1 cellular context compared by ENCODE assay signal in the genomic region with DNA sequence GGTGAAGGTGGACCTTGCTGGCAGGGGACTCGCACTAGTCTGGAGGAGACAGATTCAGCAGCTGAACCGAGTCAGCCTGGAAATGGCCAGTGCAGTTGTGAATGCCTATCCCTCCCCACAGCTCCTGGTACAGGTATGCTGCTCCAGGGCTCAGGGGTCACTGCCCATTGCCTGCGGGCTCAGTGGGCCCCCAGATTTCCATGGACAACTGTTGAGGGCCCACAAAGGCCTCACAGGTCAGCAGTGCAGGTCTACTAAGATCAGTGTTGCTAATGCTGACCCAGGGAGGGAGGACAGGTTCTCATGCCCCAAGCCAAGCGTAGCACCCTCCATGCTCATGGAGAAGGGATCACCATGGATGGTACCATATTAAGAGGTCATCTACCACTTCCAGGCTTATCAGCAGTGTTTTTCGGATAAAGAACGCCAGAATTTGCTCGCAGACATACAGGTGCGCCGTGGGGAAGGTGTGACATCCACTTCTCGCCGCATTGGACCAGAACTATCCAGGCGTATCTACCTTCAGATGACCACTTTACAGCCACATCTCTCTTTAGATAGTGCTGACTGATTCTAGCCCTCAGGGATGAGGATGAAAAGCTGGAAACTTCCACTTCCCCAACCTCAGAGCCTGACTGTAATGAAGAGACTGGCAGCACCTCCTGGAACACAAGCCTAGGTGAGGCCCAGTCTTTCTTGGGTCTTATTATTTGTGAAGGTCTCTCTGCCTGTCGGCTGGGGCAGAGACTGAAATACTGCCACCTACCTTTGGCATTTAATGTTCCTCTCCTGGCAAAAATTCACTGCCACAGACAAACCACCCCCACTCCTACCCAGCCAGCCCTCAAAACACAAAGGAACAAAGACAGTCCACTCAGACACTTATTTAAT.
TF ChIP-seq lines count a peak whose summit lies in the region.

No MANE protein-coding gene starts in this region.

TF ChIP-seq in K562, 482 proteins besides CTCF, POLR2A, EP300 and RAD21 (continues in another document):
- TF ChIP-seq FOXP1 (CRISPR knock-in tag; IDR thresholded peaks at IDR 0.05) (no peak), BHLHE40 (IDR thresholded peaks at IDR 0.05; ENCODE audit: low read length) (no peak), RCOR1 (IDR thresholded peaks at IDR 0.05; ENCODE audit: borderline replicate concordance in 1 of 2, low read depth in 2 of 2, low read length in 2 of 2) (no peak), SIN3A (IDR thresholded peaks at IDR 0.05; ENCODE audit: borderline replicate concordance in 2 of 2, control insufficient read depth in 1 of 2, low read depth in 2 of 2, low read length in 2 of 2) (peak in 1 of 2 experiments; percentile 27; a peak in 1 of 4 replicates), POLR2B (IDR thresholded peaks at IDR 0.05; ENCODE audit: low read depth, partially characterized antibody) (peak; percentile 55), AFF4 (CRISPR knock-in tag; IDR thresholded peaks at IDR 0.05) (no peak), SAFB2 (IDR thresholded peaks at IDR 0.05; ENCODE audit: borderline replicate concordance, low read depth, low read length, severe bottlenecking) (no peak), TARDBP (IDR thresholded peaks at IDR 0.05) (no peak), POLR2AphosphoS5 (IDR thresholded peaks at IDR 0.05; ENCODE audit: control insufficient read depth, insufficient read depth, low read depth, low read length) (peak; percentile 13; the same call in 1 of the 2 replicates), PHB (CRISPR knock-in tag; IDR thresholded peaks at IDR 0.05) (no peak), BRD4 (IDR thresholded peaks at IDR 0.05) (no peak), STAG1 (CRISPR knock-in tag; IDR thresholded peaks at IDR 0.05; ENCODE audit: borderline replicate concordance) (no peak), SUPT5H (IDR thresholded peaks at IDR 0.05) (peak; percentile 72), ERF (CRISPR knock-in tag; IDR thresholded peaks at IDR 0.05) (no peak), PTRF (tag; IDR thresholded peaks at IDR 0.05) (no peak), ILF3 (IDR thresholded peaks at IDR 0.05; ENCODE audit: borderline replicate concordance) (no peak), CCNT2 (IDR thresholded peaks at IDR 0.05; ENCODE audit: borderline replicate concordance, extremely low read depth, insufficient read length, low read depth, low read length) (peak; percentile 12), IFI16 (CRISPR knock-in tag; IDR thresholded peaks at IDR 0.05) (no peak), GABPA (tag; conservative IDR thresholded peaks at IDR 0.05; ENCODE audit: low read depth) (no peak), ZKSCAN8 (CRISPR knock-in tag; IDR thresholded peaks at IDR 0.05) (no peak), ILK (tag; IDR thresholded peaks at IDR 0.05; ENCODE audit: borderline replicate concordance, low read depth) (no peak), RBFOX2 (IDR thresholded peaks at IDR 0.05; ENCODE audit: low read depth, low read length) (peak; percentile 42), ZBTB2 (IDR thresholded peaks at IDR 0.05) (no peak), POLR2G (IDR thresholded peaks at IDR 0.05; ENCODE audit: low read depth, low read length) (peak; percentile 58), KDM4B (IDR thresholded peaks at IDR 0.05; ENCODE audit: borderline replicate concordance in 2 of 2, low read depth in 1 of 2) (no peak), NR2F6 (CRISPR knock-in tag; IDR thresholded peaks at IDR 0.05) (no peak), RBM39 (optimal IDR thresholded peaks at IDR 0.05; ENCODE audit: low read depth, low read length) (no peak), ZNF77 (CRISPR knock-in tag; IDR thresholded peaks at IDR 0.05) (0 out of 2 replicates have a peak, but pooled peaks have one; percentile 65), GTF2B (IDR thresholded peaks at IDR 0.05; ENCODE audit: extremely low read depth, insufficient read length) (no peak), ZNF239 (CRISPR knock-in tag; IDR thresholded peaks at IDR 0.05) (no peak), ZNF512 (tag; IDR thresholded peaks at IDR 0.05) (no peak), CSDE1 (IDR thresholded peaks at IDR 0.05) (no peak)
- TF ChIP-seq, protein P1, sequence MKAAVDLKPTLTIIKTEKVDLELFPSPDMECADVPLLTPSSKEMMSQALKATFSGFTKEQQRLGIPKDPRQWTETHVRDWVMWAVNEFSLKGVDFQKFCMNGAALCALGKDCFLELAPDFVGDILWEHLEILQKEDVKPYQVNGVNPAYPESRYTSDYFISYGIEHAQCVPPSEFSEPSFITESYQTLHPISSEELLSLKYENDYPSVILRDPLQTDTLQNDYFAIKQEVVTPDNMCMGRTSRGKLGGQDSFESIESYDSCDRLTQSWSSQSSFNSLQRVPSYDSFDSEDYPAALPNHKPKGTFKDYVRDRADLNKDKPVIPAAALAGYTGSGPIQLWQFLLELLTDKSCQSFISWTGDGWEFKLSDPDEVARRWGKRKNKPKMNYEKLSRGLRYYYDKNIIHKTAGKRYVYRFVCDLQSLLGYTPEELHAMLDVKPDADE (conservative IDR thresholded peaks at IDR 0.05; ENCODE audit: control insufficient read depth, low read depth, low read length): no peak
- TF ChIP-seq, protein P2, sequence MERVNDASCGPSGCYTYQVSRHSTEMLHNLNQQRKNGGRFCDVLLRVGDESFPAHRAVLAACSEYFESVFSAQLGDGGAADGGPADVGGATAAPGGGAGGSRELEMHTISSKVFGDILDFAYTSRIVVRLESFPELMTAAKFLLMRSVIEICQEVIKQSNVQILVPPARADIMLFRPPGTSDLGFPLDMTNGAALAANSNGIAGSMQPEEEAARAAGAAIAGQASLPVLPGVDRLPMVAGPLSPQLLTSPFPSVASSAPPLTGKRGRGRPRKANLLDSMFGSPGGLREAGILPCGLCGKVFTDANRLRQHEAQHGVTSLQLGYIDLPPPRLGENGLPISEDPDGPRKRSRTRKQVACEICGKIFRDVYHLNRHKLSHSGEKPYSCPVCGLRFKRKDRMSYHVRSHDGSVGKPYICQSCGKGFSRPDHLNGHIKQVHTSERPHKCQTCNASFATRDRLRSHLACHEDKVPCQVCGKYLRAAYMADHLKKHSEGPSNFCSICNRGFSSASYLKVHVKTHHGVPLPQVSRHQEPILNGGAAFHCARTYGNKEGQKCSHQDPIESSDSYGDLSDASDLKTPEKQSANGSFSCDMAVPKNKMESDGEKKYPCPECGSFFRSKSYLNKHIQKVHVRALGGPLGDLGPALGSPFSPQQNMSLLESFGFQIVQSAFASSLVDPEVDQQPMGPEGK (CRISPR knock-in tag; IDR thresholded peaks at IDR 0.05; ENCODE audit: borderline replicate concordance): no peak
- TF ChIP-seq, protein P3, sequence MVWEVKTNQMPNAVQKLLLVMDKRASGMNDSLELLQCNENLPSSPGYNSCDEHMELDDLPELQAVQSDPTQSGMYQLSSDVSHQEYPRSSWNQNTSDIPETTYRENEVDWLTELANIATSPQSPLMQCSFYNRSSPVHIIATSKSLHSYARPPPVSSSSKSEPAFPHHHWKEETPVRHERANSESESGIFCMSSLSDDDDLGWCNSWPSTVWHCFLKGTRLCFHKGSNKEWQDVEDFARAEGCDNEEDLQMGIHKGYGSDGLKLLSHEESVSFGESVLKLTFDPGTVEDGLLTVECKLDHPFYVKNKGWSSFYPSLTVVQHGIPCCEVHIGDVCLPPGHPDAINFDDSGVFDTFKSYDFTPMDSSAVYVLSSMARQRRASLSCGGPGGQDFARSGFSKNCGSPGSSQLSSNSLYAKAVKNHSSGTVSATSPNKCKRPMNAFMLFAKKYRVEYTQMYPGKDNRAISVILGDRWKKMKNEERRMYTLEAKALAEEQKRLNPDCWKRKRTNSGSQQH (CRISPR knock-in tag; IDR thresholded peaks at IDR 0.05): no peak
- TF ChIP-seq, protein P4, sequence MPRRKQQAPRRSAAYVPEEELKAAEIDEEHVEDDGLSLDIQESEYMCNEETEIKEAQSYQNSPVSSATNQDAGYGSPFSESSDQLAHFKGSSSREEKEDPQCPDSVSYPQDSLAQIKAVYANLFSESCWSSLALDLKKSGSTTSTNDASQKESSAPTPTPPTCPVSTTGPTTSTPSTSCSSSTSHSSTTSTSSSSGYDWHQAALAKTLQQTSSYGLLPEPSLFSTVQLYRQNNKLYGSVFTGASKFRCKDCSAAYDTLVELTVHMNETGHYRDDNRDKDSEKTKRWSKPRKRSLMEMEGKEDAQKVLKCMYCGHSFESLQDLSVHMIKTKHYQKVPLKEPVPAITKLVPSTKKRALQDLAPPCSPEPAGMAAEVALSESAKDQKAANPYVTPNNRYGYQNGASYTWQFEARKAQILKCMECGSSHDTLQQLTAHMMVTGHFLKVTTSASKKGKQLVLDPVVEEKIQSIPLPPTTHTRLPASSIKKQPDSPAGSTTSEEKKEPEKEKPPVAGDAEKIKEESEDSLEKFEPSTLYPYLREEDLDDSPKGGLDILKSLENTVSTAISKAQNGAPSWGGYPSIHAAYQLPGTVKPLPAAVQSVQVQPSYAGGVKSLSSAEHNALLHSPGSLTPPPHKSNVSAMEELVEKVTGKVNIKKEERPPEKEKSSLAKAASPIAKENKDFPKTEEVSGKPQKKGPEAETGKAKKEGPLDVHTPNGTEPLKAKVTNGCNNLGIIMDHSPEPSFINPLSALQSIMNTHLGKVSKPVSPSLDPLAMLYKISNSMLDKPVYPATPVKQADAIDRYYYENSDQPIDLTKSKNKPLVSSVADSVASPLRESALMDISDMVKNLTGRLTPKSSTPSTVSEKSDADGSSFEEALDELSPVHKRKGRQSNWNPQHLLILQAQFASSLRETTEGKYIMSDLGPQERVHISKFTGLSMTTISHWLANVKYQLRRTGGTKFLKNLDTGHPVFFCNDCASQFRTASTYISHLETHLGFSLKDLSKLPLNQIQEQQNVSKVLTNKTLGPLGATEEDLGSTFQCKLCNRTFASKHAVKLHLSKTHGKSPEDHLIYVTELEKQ (CRISPR knock-in tag; IDR thresholded peaks at IDR 0.05): no peak
- TF ChIP-seq, protein P5, sequence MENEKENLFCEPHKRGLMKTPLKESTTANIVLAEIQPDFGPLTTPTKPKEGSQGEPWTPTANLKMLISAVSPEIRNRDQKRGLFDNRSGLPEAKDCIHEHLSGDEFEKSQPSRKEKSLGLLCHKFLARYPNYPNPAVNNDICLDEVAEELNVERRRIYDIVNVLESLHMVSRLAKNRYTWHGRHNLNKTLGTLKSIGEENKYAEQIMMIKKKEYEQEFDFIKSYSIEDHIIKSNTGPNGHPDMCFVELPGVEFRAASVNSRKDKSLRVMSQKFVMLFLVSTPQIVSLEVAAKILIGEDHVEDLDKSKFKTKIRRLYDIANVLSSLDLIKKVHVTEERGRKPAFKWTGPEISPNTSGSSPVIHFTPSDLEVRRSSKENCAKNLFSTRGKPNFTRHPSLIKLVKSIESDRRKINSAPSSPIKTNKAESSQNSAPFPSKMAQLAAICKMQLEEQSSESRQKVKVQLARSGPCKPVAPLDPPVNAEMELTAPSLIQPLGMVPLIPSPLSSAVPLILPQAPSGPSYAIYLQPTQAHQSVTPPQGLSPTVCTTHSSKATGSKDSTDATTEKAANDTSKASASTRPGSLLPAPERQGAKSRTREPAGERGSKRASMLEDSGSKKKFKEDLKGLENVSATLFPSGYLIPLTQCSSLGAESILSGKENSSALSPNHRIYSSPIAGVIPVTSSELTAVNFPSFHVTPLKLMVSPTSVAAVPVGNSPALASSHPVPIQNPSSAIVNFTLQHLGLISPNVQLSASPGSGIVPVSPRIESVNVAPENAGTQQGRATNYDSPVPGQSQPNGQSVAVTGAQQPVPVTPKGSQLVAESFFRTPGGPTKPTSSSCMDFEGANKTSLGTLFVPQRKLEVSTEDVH (IDR thresholded peaks at IDR 0.05; ENCODE audit: low read depth, partially characterized antibody): peak; percentile 30
